Comparison of ENCODE assay signal across 14 cellular contexts in the genomic region with DNA sequence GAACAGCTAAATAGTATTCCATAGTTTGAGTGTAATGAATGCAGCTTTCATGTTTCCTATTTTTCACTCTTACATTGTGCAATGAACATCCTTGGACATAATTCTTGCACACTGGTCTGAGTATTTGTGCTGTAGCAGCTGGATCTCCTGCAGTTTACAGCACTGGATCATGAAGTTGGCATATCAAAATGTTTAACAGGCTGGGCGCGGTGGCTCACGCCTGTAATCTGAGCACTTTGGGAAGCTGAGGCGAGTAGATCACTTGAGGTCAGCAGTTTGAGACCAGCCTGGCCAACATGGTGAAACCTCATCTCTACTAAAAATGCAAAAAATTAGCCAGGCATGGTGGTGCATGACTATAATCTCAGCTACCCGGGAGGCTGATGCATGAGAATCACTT. TPM values are rescaled to one million over a fixed set of nuclear protein-coding genes. Genes with fewer than 3 reads are reported as not detected.
"Had no signal": no experiment of that assay in that cellular context is flagged by ENCODE, and none has a peak within 500 bp of the region (broad histone marks: within the 10 kb centered on the region; RNA-seq: fewer than 3 reads in every experiment).

No MANE protein-coding gene starts in this region.

RNA-seq across cellular contexts. Expression of gene CELA2B, which starts 4.8 kb away (rescaled TPM):
- total RNA-seq: activated B cell treated with CpG ODN at 0.5 μM for 24 hours; activated CD4-positive, alpha-beta memory T cell treated with anti-CD3 and anti-CD28 coated beads for 36 hours; activated CD4-positive, alpha-beta memory T cell treated with anti-CD3 and anti-CD28 coated beads, Interleukin-2, amount 10 ng/mL, durations not matched to agents 7 days and 5 days; activated CD4-positive, alpha-beta T cell treated with anti-CD3 and anti-CD28 coated beads for 36 hours; activated CD4-positive, alpha-beta T cell treated with anti-CD3 and anti-CD28 coated beads, Interleukin-2, amount 10 ng/mL, durations not matched to agents 24 days and 14 days; activated CD4-positive, alpha-beta T cell treated with anti-CD3 and anti-CD28 coated beads, Interleukin-2, amount 10 ng/mL, durations not matched to agents 7 days and 5 days; activated CD8-positive, alpha-beta memory T cell treated with anti-CD3 and anti-CD28 coated beads for 36 hours; activated CD8-positive, alpha-beta memory T cell treated with anti-CD3 and anti-CD28 coated beads, Interleukin-2, amount 10 ng/mL, durations not matched to agents 7 days and 5 days; activated CD8-positive, alpha-beta T cell treated with anti-CD3 and anti-CD28 coated beads for 36 hours; activated CD8-positive, alpha-beta T cell treated with anti-CD3 and anti-CD28 coated beads, Interleukin-2, amount 10 ng/mL, durations not matched to agents 7 days and 5 days; T-helper 1 cell treated with Interleukin-12 subunit alpha and Interleukin-12 subunit beta and Interleukin-4 antibody, amounts not matched to agents 30 ng/mL and 1 ng/mL, for 36 hours; T-helper 17 cell; T-helper 2 cell treated with Interferon-gamma antibody and Interleukin-4, amounts not matched to agents 100 ng/mL and 5 ng/mL, for 36 hours; WTC11 had no signal

RNA-seq across cellular contexts. Expression of gene CELA2A, which starts 14.5 kb away (rescaled TPM):
- total RNA-seq: activated B cell treated with CpG ODN at 0.5 μM for 24 hours; activated CD4-positive, alpha-beta memory T cell treated with anti-CD3 and anti-CD28 coated beads for 36 hours; activated CD4-positive, alpha-beta memory T cell treated with anti-CD3 and anti-CD28 coated beads, Interleukin-2, amount 10 ng/mL, durations not matched to agents 7 days and 5 days; activated CD4-positive, alpha-beta T cell treated with anti-CD3 and anti-CD28 coated beads for 36 hours; activated CD4-positive, alpha-beta T cell treated with anti-CD3 and anti-CD28 coated beads, Interleukin-2, amount 10 ng/mL, durations not matched to agents 24 days and 14 days; activated CD4-positive, alpha-beta T cell treated with anti-CD3 and anti-CD28 coated beads, Interleukin-2, amount 10 ng/mL, durations not matched to agents 7 days and 5 days; activated CD8-positive, alpha-beta memory T cell treated with anti-CD3 and anti-CD28 coated beads for 36 hours; activated CD8-positive, alpha-beta memory T cell treated with anti-CD3 and anti-CD28 coated beads, Interleukin-2, amount 10 ng/mL, durations not matched to agents 7 days and 5 days; activated CD8-positive, alpha-beta T cell treated with anti-CD3 and anti-CD28 coated beads for 36 hours; activated CD8-positive, alpha-beta T cell treated with anti-CD3 and anti-CD28 coated beads, Interleukin-2, amount 10 ng/mL, durations not matched to agents 7 days and 5 days; T-helper 1 cell treated with Interleukin-12 subunit alpha and Interleukin-12 subunit beta and Interleukin-4 antibody, amounts not matched to agents 30 ng/mL and 1 ng/mL, for 36 hours; T-helper 17 cell; T-helper 2 cell treated with Interferon-gamma antibody and Interleukin-4, amounts not matched to agents 100 ng/mL and 5 ng/mL, for 36 hours had no signal

RNA-seq across cellular contexts. Expression of gene CTRC, which starts 32.8 kb away (rescaled TPM):
- total RNA-seq: activated CD4-positive, alpha-beta T cell treated with anti-CD3 and anti-CD28 coated beads for 36 hours; activated CD4-positive, alpha-beta T cell treated with anti-CD3 and anti-CD28 coated beads, Interleukin-2, amount 10 ng/mL, durations not matched to agents 24 days and 14 days; activated CD8-positive, alpha-beta memory T cell treated with anti-CD3 and anti-CD28 coated beads for 36 hours; activated CD8-positive, alpha-beta T cell treated with anti-CD3 and anti-CD28 coated beads for 36 hours; activated CD8-positive, alpha-beta T cell treated with anti-CD3 and anti-CD28 coated beads, Interleukin-2, amount 10 ng/mL, durations not matched to agents 7 days and 5 days had no signal
